8 cellular contexts compared by ENCODE assay signal in the genomic region with DNA sequence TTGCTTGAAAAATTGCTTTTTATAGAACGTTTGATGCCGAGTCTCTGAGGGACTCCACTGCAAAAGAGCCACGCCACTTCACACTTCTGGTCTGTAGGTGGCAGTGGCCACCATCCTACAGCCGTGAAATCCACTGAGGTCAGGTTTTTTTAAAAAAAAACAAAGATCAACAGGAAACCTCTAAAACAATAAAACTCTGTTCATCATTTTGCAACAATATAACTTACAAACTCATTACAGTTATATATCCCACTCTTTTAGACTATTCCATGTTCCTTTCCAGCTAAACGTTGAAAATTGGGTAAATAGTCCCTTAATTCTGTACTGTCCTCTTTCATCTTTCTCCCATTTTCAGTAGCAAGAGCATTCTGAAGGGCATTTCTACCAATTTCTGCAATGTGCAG.
DNase-seq lines count a peak whose midpoint lies in the region; ATAC-seq, FAIRE-seq and TF ChIP-seq lines count a peak whose summit lies in the region.

No MANE protein-coding gene starts in this region.

- FAIRE-seq in H54 (lab: Jason Lieb, UNC), result peak; percentile 68

- H3K9me3 Mint-ChIP-seq in activated naive CD4-positive, alpha-beta T cell treated with anti-CD3 and anti-CD28 coated beads, Interleukin-2, amount 10 ng/mL, durations not matched to agents 7 days and 5 days, result no peaks in the 10 kb centered on the region

- H3K79me1 ChIP-seq in neuronal stem cell (ENCODE audit: low read depth, low read length), result no peaks in the 10 kb centered on the region

- no peak for TF ChIP-seq POLR2A in H54 (IDR thresholded peaks at IDR 0.05; ENCODE audit: low read depth, low read length)

- no peak overlapping the region for H3K23ac ChIP-seq in neuronal stem cell (ENCODE audit: low read depth, low read length, poor library complexity)

- no peak overlapping the region for H3K4me3 Mint-ChIP-seq in activated naive CD4-positive, alpha-beta T cell treated with anti-CD3 and anti-CD28 coated beads, Interleukin-2, amount 10 ng/mL, durations not matched to agents 7 days and 5 days

- no CpG with 5 or more reads among the region's 5 CpGs for WGBS in neuronal stem cell (ENCODE audit: extremely low coverage in 2 of 2, insufficient read length in 2 of 2, insufficient replicate concordance in 1 of 2), 2 donors

- H3K36me3 ChIP-seq in Loucy (ENCODE audit: insufficient read depth, low read length) (no peaks in the 10 kb centered on the region), neuronal stem cell (replicated peaks in 1 of 2; ENCODE audit: control insufficient read depth in 2 of 2, insufficient read depth in 2 of 2, low read length in 2 of 2) (no peaks in the 10 kb centered on the region)

- H3K4me2 ChIP-seq in Loucy (ENCODE audit: low read depth, low read length, poor library complexity, severe bottlenecking) (no peak overlapping the region), neuronal stem cell (ENCODE audit: insufficient read depth, low read length, poor library complexity, severe bottlenecking) (no peak overlapping the region)

- H3K4me3 ChIP-seq in Loucy (ENCODE audit: low read length, poor library complexity, severe bottlenecking) (no peak overlapping the region), epithelial cell of proximal tubule (ENCODE audit: low read depth, low read length) (no peak overlapping the region), neuronal stem cell (ENCODE audit: low read length in 2 of 2) (no peak overlapping the region)

- H3K14ac ChIP-seq in neuronal stem cell (ENCODE audit: low read length), result no peak overlapping the region

- H2AFZ ChIP-seq in Loucy (ENCODE audit: low read length) (no peak overlapping the region), neuronal stem cell (ENCODE audit: low read length) (peak overlapping the region; percentile 47)

- no peak overlapping the region for H3K4ac ChIP-seq in neuronal stem cell (ENCODE audit: low read length)

- H3K27ac Mint-ChIP-seq in activated naive CD4-positive, alpha-beta T cell treated with anti-CD3 and anti-CD28 coated beads, Interleukin-2, amount 10 ng/mL, durations not matched to agents 7 days and 5 days, result no peak overlapping the region

- H3K9me3 ChIP-seq in Loucy (ENCODE audit: insufficient read depth, low read depth, low read length) (no peaks in the 10 kb centered on the region), neuronal stem cell (replicated peaks in 1 of 2; ENCODE audit: control insufficient read depth in 2 of 2, insufficient read depth in 1 of 2, low read depth in 1 of 2, low read length in 2 of 2) (no peaks in the 10 kb centered on the region)

- no peaks in the 10 kb centered on the region for H3K79me2 ChIP-seq in Loucy (ENCODE audit: insufficient read depth, low read length)

- CTCF ChIA-PET in activated naive CD4-positive, alpha-beta T cell treated with anti-CD3 and anti-CD28 coated beads, Interleukin-2, amount 10 ng/mL, durations not matched to agents 7 days and 5 days (lab: Charles Lee), result interaction anchor here (0.9 kb wide), 1 partner anchor 124 kb away, joined by 3 read pairs; no protein-coding TSS in a partner anchor

- H2BK5ac ChIP-seq in neuronal stem cell (ENCODE audit: low read length), result no peak overlapping the region

- H2BK15ac ChIP-seq in neuronal stem cell (ENCODE audit: low read length), result no peak overlapping the region

- ATAC-seq in GM18873 (IDR thresholded peaks at IDR 0.05; ENCODE audit: low FRiP score, unreplicated experiment), result no peak

- no peak overlapping the region for H3K27ac ChIP-seq in neuronal stem cell (replicated peaks; ENCODE audit: low read length)

- no peaks in the 10 kb centered on the region for H3K27me3 Mint-ChIP-seq in activated naive CD4-positive, alpha-beta T cell treated with anti-CD3 and anti-CD28 coated beads, Interleukin-2, amount 10 ng/mL, durations not matched to agents 7 days and 5 days

- no peak overlapping the region for H2AK5ac ChIP-seq in neuronal stem cell (ENCODE audit: low read depth, low read length)

- H4K8ac ChIP-seq in neuronal stem cell (ENCODE audit: low read depth, low read length), result no peak overlapping the region

- no peaks in the 10 kb centered on the region for H3K36me3 Mint-ChIP-seq in activated naive CD4-positive, alpha-beta T cell treated with anti-CD3 and anti-CD28 coated beads, Interleukin-2, amount 10 ng/mL, durations not matched to agents 7 days and 5 days

- no peaks in the 10 kb centered on the region for H4K20me1 ChIP-seq in Loucy (ENCODE audit: insufficient read depth, low read length, poor library complexity, severe bottlenecking)

- peak; percentile 86 for TF ChIP-seq CTCF in Loucy (conservative IDR thresholded peaks at IDR 0.05; ENCODE audit: low read length)
- TF ChIP-seq CTCF in epithelial cell of proximal tubule (conservative IDR thresholded peaks at IDR 0.05; ENCODE audit: low read depth, low read length), result peak; percentile 99

- H3K4me1 Mint-ChIP-seq in activated naive CD4-positive, alpha-beta T cell treated with anti-CD3 and anti-CD28 coated beads, Interleukin-2, amount 10 ng/mL, durations not matched to agents 7 days and 5 days, result no peaks in the 10 kb centered on the region

- H3K4me1 ChIP-seq in Loucy (ENCODE audit: insufficient read depth, low read length, poor library complexity, severe bottlenecking), result no peaks in the 10 kb centered on the region
- no peaks in the 10 kb centered on the region for H3K4me1 ChIP-seq in neuronal stem cell (ENCODE audit: control insufficient read depth in 2 of 2, insufficient read depth in 1 of 2, low read depth in 1 of 2, low read length in 2 of 2)

- H3K18ac ChIP-seq in neuronal stem cell (ENCODE audit: low read length), result no peak overlapping the region

- H3K27me3 ChIP-seq in Loucy (ENCODE audit: insufficient read depth, low read length, poor library complexity, severe bottlenecking) (no peaks in the 10 kb centered on the region), neuronal stem cell (ENCODE audit: control insufficient read depth in 3 of 3, insufficient read depth in 3 of 3, low read depth in 1 of 3, low read length in 3 of 3) (no peaks in the 10 kb centered on the region)

- no peak overlapping the region for H4K91ac ChIP-seq in neuronal stem cell (ENCODE audit: low read depth, low read length, poor library complexity)

- no peaks in the 10 kb centered on the region for H3K9me2 ChIP-seq in Loucy (replicated peaks; ENCODE audit: low read depth, low read length)

- H2BK12ac ChIP-seq in neuronal stem cell (ENCODE audit: low read length), result no peak overlapping the region

- no peak overlapping the region for H2BK120ac ChIP-seq in neuronal stem cell (ENCODE audit: low read depth, low read length)

- peak; percentile 23 for DNase-seq in activated naive CD4-positive, alpha-beta T cell treated with anti-CD3 and anti-CD28 coated beads, Interleukin-2, amount 10 ng/mL, durations not matched to agents 7 days and 5 days
- DNase-seq in activated naive CD4-positive, alpha-beta T cell (lab: John Stamatoyannopoulos, UW), result no peak
- DNase-seq in H54 (ENCODE audit: insufficient read length, low spot score) (no peak), SK-N-DZ (ENCODE audit: low spot score) (peak; percentile 62), epithelial cell of proximal tubule (ENCODE audit: low read depth) (no peak), neuronal stem cell (ENCODE audit: low spot score) (peak; percentile 24)

- no peak overlapping the region for H3K9ac ChIP-seq in Loucy (ENCODE audit: low read depth, low read length, poor library complexity, severe bottlenecking)
- H3K9ac ChIP-seq in neuronal stem cell (ENCODE audit: low read depth, low read length, poor library complexity), result no peak overlapping the region

- no peaks in the 10 kb centered on the region for H3F3A ChIP-seq in Loucy (ENCODE audit: low read depth)

Comparison
In these comparisons a context has a peak if more than half of its experiments do, and no peak if none do; other contexts are left out.
1. DNase-seq: peak in activated naive CD4-positive, alpha-beta T cell treated with anti-CD3 and anti-CD28 coated beads, Interleukin-2, amount 10 ng/mL, durations not matched to agents 7 days and 5 days (single experiment), SK-N-DZ (single experiment) and neuronal stem cell (single experiment); none in activated naive CD4-positive, alpha-beta T cell (0 of 4), H54 (single experiment) and epithelial cell of proximal tubule (single experiment).